Comparison of ENCODE assay signal across 16 cellular contexts in the genomic region with DNA sequence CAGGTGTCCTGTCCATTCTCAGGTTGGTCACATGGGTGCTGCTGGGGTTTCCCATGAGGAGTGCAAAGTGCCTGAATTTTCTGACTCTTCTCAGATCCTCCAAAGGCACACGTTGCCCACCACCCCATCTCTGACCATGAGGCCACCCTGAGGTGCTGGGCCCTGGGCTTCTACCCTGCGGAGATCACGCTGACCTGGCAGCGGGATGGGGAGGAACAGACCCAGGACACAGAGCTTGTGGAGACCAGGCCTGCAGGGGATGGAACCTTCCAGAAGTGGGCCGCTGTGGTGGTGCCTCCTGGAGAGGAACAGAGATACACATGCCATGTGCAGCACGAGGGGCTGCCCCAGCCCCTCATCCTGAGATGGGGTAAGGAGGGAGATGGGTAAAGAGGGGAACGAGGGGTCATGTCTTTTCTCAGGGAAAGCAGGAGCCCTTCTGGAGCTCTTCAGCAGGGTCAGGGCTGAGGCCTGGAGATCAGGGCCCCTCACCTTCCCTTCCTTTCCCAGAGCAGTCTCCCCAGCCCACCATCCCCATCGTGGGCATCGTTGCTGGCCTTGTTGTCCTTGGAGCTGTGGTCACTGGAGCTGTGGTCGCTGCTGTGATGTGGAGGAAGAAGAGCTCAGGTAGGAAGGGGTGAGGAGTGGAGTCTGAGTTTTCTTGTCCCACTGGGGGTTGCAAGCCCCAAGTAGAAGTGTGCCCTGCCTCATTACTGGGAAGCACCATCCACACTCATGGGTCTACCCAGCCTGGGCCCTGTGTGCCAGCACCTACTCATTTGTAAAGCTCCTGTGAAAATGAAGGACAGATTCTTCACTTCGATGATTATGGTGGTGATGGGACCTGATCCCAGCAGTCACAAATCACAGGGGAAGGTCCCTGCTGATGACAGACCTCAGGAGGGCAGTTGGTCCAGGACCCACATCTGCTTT. TPM values are rescaled to one million over a fixed set of nuclear protein-coding genes. Genes with fewer than 3 reads are reported as not detected.
DNase-seq lines count a peak whose midpoint lies in the region; ATAC-seq, FAIRE-seq and TF ChIP-seq lines count a peak whose summit lies in the region.
"Had no signal": no experiment of that assay in that cellular context is flagged by ENCODE, and none has a peak within 500 bp of the region (broad histone marks: within the 10 kb centered on the region; RNA-seq: fewer than 3 reads in every experiment).

No MANE protein-coding gene starts in this region.

- peaks cover 48% of the 10 kb centered on the region for H3K4me1 Mint-ChIP-seq in T-helper 1 cell treated with Interleukin-12 subunit alpha and Interleukin-12 subunit beta and Interleukin-4 antibody, amounts not matched to agents 30 μg/mL and 1 μg/mL, for 36 hours (ENCODE audit: low read depth)
- no peaks in the 10 kb centered on the region; the same call in 1 of the 3 replicates for H3K4me1 Mint-ChIP-seq in GM23338

- TF ChIP-seq EP300 in HepG2 (IDR thresholded peaks at IDR 0.05; ENCODE audit: low read depth in 2 of 2, low read length in 2 of 2): no peak
- no peak for TF ChIP-seq EP300 in HepG2 (CRISPR knock-in tag; IDR thresholded peaks at IDR 0.05; ENCODE audit: borderline replicate concordance)

- no peaks in the 10 kb centered on the region for H3F3A ChIP-seq in GM23338 (replicated peaks; ENCODE audit: low read depth)

- DNase-seq in T-helper 1 cell: no peak
- DNase-seq in GM23338 (ENCODE audit: low spot score): no peak
- DNase-seq in coronary artery (ENCODE audit: low spot score): no peak
- DNase-seq in gastrocnemius medialis: no peak
- no peak for DNase-seq in HepG2 (ENCODE audit: low spot score)
- DNase-seq in occipital lobe (lab: John Stamatoyannopoulos, UW): no peak
- no peak for DNase-seq in activated effector memory CD4-positive, alpha-beta T cell treated with Interleukin-2 at 50 U/mL for 16 hours
- DNase-seq: DMS 273 treated with DMSO at 0.1 percent for 48 hours, left ventricle myocardium superior, NCI-H1417, testis had no signal

- H3K4me2 ChIP-seq in GM23338 (no peak overlapping the region), HepG2 (ENCODE audit: low read depth, low read length) (no peak overlapping the region)

- no peak overlapping the region for H3K27ac Mint-ChIP-seq in T-helper 1 cell treated with Interleukin-12 subunit alpha and Interleukin-12 subunit beta and Interleukin-4 antibody, amounts not matched to agents 30 μg/mL and 1 μg/mL, for 36 hours
- H3K27ac Mint-ChIP-seq in GM23338: no peak overlapping the region

- H3K27me3 ChIP-seq in GM23338 (ENCODE audit: insufficient read depth) (peaks cover 61% of the 10 kb centered on the region), gastrocnemius medialis (peaks cover 0 to 16% (median 9%) of the 10 kb centered on the region in 3 donors), HepG2 (ENCODE audit: control insufficient read depth in 1 of 2, insufficient read depth in 2 of 2, low read length in 2 of 2) (peaks cover 1 to 7% of the 10 kb centered on the region in 2 experiments; a peak in 1 of 5 replicates)
- H3K27me3 ChIP-seq: testis had no signal

- H3K9me2 ChIP-seq in GM23338 (ENCODE audit: insufficient read depth): no peaks in the 10 kb centered on the region; the same call in 1 of the 2 replicates

- in situ Hi-C loops in gastrocnemius medialis (cut with MboI; ENCODE audit: low sequenced_read_pairs in 4 of 4) (loop anchor here in 1 of 4 donors (25.0 kb wide), 1 partner anchor 262 kb away; no protein-coding TSS in a partner anchor), HepG2 (cut with HindIII; ENCODE audit: extremely low pct_ligation_motif_present, low pct_unique_long_range_greater_than_20kb) (no loop called here)

- H3K36me3 ChIP-seq in GM23338 (ENCODE audit: insufficient read depth): no peaks in the 10 kb centered on the region
- H3K36me3 ChIP-seq in gastrocnemius medialis: no peaks in the 10 kb centered on the region
- no peaks in the 10 kb centered on the region for H3K36me3 ChIP-seq in HepG2 (replicated peaks in 1 of 2; ENCODE audit: control insufficient read depth in 1 of 2, insufficient read depth in 2 of 2, low read length in 2 of 2)

- H3K27me3 Mint-ChIP-seq in T-helper 1 cell treated with Interleukin-12 subunit alpha and Interleukin-12 subunit beta and Interleukin-4 antibody, amounts not matched to agents 30 μg/mL and 1 μg/mL, for 36 hours (ENCODE audit: low read depth): no peaks in the 10 kb centered on the region
- H3K27me3 Mint-ChIP-seq in GM23338 (ENCODE audit: insufficient read depth, low read depth, poor library complexity): peaks cover 47% of the 10 kb centered on the region

- H3K9me3 Mint-ChIP-seq in T-helper 1 cell treated with Interleukin-12 subunit alpha and Interleukin-12 subunit beta and Interleukin-4 antibody, amounts not matched to agents 30 μg/mL and 1 μg/mL, for 36 hours: no peaks in the 10 kb centered on the region
- no peaks in the 10 kb centered on the region for H3K9me3 Mint-ChIP-seq in GM23338

- H3K79me2 ChIP-seq in GM23338 (replicated peaks; ENCODE audit: insufficient read depth) (no peaks in the 10 kb centered on the region), HepG2 (ENCODE audit: insufficient read depth, low read length) (no peaks in the 10 kb centered on the region)

- CTCF ChIA-PET in HepG2 (lab: Yijun Ruan, JAX; ENCODE audit: low intra/inter-chr PET ratio, low total read pairs): no interaction called here

- H3K4me3 ChIP-seq in GM23338 (no peak overlapping the region), coronary artery (peak overlapping the region; percentile 99), gastrocnemius medialis (peak overlapping the region in 3 of 4 donors; percentile 71 to 79 (median 73)), HepG2 (replicated peaks in 1 of 3; ENCODE audit: insufficient read depth in 1 of 3, low read depth in 2 of 3, low read length in 3 of 3) (no peak overlapping the region)

- no peak for TF ChIP-seq POLR2A in gastrocnemius medialis (IDR thresholded peaks at IDR 0.05)
- TF ChIP-seq POLR2A in HepG2 (IDR thresholded peaks at IDR 0.05; ENCODE audit: insufficient read depth in 1 of 2, low read depth in 2 of 2, low read length in 2 of 2): no peak

- ATAC-seq in GM23338 (no peak), gastrocnemius medialis (no peak), HepG2 (no peak)
- ATAC-seq: HCT116, left ventricle myocardium superior had no signal

- TF ChIP-seq CTCF in GM23338 (conservative IDR thresholded peaks at IDR 0.05; ENCODE audit: low read depth in 2 of 2): no peak
- TF ChIP-seq CTCF in coronary artery (IDR thresholded peaks at IDR 0.05): no peak
- TF ChIP-seq CTCF in gastrocnemius medialis (IDR thresholded peaks at IDR 0.05 in 4 of 5, conservative IDR thresholded peaks at IDR 0.05 in 1 of 5): no peak
- no peak for TF ChIP-seq CTCF in HepG2 (CRISPR knock-in tag; IDR thresholded peaks at IDR 0.05)

- H4K20me1 ChIP-seq in GM23338 (replicated peaks; ENCODE audit: insufficient read depth) (no peaks in the 10 kb centered on the region; the same call in 1 of the 2 replicates), HepG2 (ENCODE audit: insufficient read depth, low read length) (no peaks in the 10 kb centered on the region)

- no peak for FAIRE-seq in HepG2 (lab: Jason Lieb, UNC)
- FAIRE-seq: endometrium had no signal

- H3K4me1 ChIP-seq in GM23338 (ENCODE audit: insufficient read depth) (peaks cover 5% of the 10 kb centered on the region; the same call in 1 of the 2 replicates), gastrocnemius medialis (no peaks in the 10 kb centered on the region), HepG2 (ENCODE audit: insufficient read depth, low read length) (no peaks in the 10 kb centered on the region)

- no peak for TF ChIP-seq RAD21 in HepG2 (CRISPR knock-in tag; IDR thresholded peaks at IDR 0.05)

- no TSS peak for BruUV-seq in HepG2 (replicated peaks; lab: Mats Ljungman, UMichigan)

- no peak overlapping the region for H2AFZ ChIP-seq in GM23338
- H2AFZ ChIP-seq in HepG2 (ENCODE audit: low read length): no peak overlapping the region

- H3K27ac ChIP-seq in GM23338 (ENCODE audit: low read depth): no peak overlapping the region
- H3K27ac ChIP-seq in coronary artery: no peak overlapping the region
- H3K27ac ChIP-seq in gastrocnemius medialis: peak overlapping the region in 1 of 4 donors; percentile 87
- no peak overlapping the region for H3K27ac ChIP-seq in HepG2 (ENCODE audit: extremely low read length, insufficient read depth, low read length)
- H3K27ac ChIP-seq: 22Rv1 had no signal

- WGBS in HepG2 (ENCODE audit: low lambda C conversion rate): 75% methylated on average over 11 of the region's 11 CpGs

- H3K9me3 ChIP-seq in gastrocnemius medialis: no peaks in the 10 kb centered on the region
- H3K9me3 ChIP-seq in HepG2 (ENCODE audit: low read length): no peaks in the 10 kb centered on the region
- H3K9me3 ChIP-seq: testis had no signal

- intact Hi-C loops in gastrocnemius medialis (cut with DNase I; ENCODE audit: low total_unique reads): no loop called here
- intact Hi-C loops in HepG2 (cut with micrococcal nuclease; ENCODE audit: unreplicated experiment): no loop called here

- POLR2A ChIA-PET in HepG2 (lab: Yijun Ruan, JAX): no interaction called here

- peaks cover 46% of the 10 kb centered on the region for H3K36me3 Mint-ChIP-seq in T-helper 1 cell treated with Interleukin-12 subunit alpha and Interleukin-12 subunit beta and Interleukin-4 antibody, amounts not matched to agents 30 μg/mL and 1 μg/mL, for 36 hours (ENCODE audit: low read depth)
- H3K36me3 Mint-ChIP-seq in GM23338 (ENCODE audit: low read depth): no peaks in the 10 kb centered on the region

- peak overlapping the region; percentile 90 for H3K4me3 Mint-ChIP-seq in T-helper 1 cell treated with Interleukin-12 subunit alpha and Interleukin-12 subunit beta and Interleukin-4 antibody, amounts not matched to agents 30 μg/mL and 1 μg/mL, for 36 hours
- H3K4me3 Mint-ChIP-seq in GM23338: peak overlapping the region; percentile 77; the same call in 1 of the 3 replicates

- H3K9ac ChIP-seq in HepG2 (ENCODE audit: insufficient read depth, low read depth, low read length): no peak overlapping the region

RNA-seq across cellular contexts. Expression of gene HLA-F, which starts 2.0 kb away (rescaled TPM):
- total RNA-seq in GM23338 (2014; rRNA removed; shearing (Covaris generic)): 4.4 and 4.8 TPM in 2 replicates
- polyA plus RNA-seq in GM23338 (2016; fragmentation: Nextera tagmentation; extraction: Ambion mirVana) (10.4 and 11.6 TPM in 2 replicates), HepG2 (2011; rRNA removed) (6.1 and 9.3 TPM in 2 replicates)
- total RNA-seq in gastrocnemius medialis (10 to 100 TPM in 3 of 4 donors, 1 to 10 TPM in 1; 9.6 to 22.1 (median 13.0) TPM), HepG2 (2016; rRNA removed; fragmentation: Illumina TruSeq; extraction: Trizol) (3.5 and 6.0 TPM in 2 replicates), occipital lobe (1.4 TPM)
- 0.71 and 1.1 TPM in 2 replicates for total RNA-seq in HepG2 (2016; cell fraction: cytosol; rRNA removed; fragmentation: Illumina TruSeq; extraction: Trizol; ENCODE audit: low read depth)
- total RNA-seq in HepG2 (2016; cell fraction: insoluble cytoplasmic fraction; rRNA removed; fragmentation: Illumina TruSeq; extraction: Trizol): 3.2 and 6.7 TPM in 2 replicates
- total RNA-seq in HepG2 (2016; cell fraction: membrane; rRNA removed; fragmentation: Illumina TruSeq; extraction: Trizol): 1.2 and 2.9 TPM in 2 replicates
- 6.6 and 6.7 TPM in 2 replicates for total RNA-seq in HepG2 (2016; cell fraction: nucleus; rRNA removed; fragmentation: Illumina TruSeq; extraction: Trizol)
- 4.3 and 5.2 TPM in 2 replicates for polyA plus RNA-seq in HepG2 (2011; cell fraction: cytosol; rRNA removed)
- 19.2 and 30.0 TPM in 2 replicates for polyA plus RNA-seq in HepG2 (2011; cell fraction: nucleus; rRNA removed)
- 5.4 and 8.4 TPM in 2 replicates for polyA plus RNA-seq in HepG2 (2012)
- 0.76 and 0.84 TPM in 2 replicates for polyA plus RNA-seq in HepG2 (2016; cell fraction: cytosol; fragmentation: Illumina TruSeq; extraction: Trizol; ENCODE audit: low read depth)
- 2.5 and 2.7 TPM in 2 replicates for polyA plus RNA-seq in HepG2 (2016; cell fraction: insoluble cytoplasmic fraction; fragmentation: Illumina TruSeq; extraction: Trizol; ENCODE audit: low read depth)
- polyA plus RNA-seq in HepG2 (2016; cell fraction: membrane; fragmentation: Illumina TruSeq; extraction: Trizol; ENCODE audit: low read depth): 0.65 and 1.1 TPM in 2 replicates
- polyA plus RNA-seq in HepG2 (2016; cell fraction: nucleus; fragmentation: Illumina TruSeq; extraction: Trizol; ENCODE audit: insufficient read depth, low read depth): 11.8 and 13.2 TPM in 2 replicates
- polyA minus RNA-seq in HepG2 (2011; rRNA and poly(A)+ RNA removed; ENCODE audit: low replicate concordance): 0.33 and 3.7 TPM in 2 replicates
- polyA minus RNA-seq in HepG2 (2011; cell fraction: cytosol; rRNA and poly(A)+ RNA removed): 1.1 and 2.0 TPM in 2 replicates
- 5.7 and 9.8 TPM in 2 replicates for polyA minus RNA-seq in HepG2 (2011; cell fraction: nucleus; rRNA and poly(A)+ RNA removed)

RNA-seq across cellular contexts. Expression of gene ZFP57, which starts 44.3 kb away (rescaled TPM):
- 0.59 and 2.8 TPM in 2 replicates for total RNA-seq in GM23338 (2014; rRNA removed; shearing (Covaris generic))
- polyA plus RNA-seq in GM23338 (2016; fragmentation: Nextera tagmentation; extraction: Ambion mirVana) (0.84 and 1.3 TPM in 2 replicates), HepG2 (2011; rRNA removed) (not detected in 2 replicates)
- total RNA-seq in gastrocnemius medialis (under 1 TPM in 1 of 4 donors, not detected in 3; 0.16 TPM), HepG2 (2016; rRNA removed; fragmentation: Illumina TruSeq; extraction: Trizol) (not detected in 2 replicates), occipital lobe (not detected)
- total RNA-seq in HepG2 (2016; cell fraction: cytosol; rRNA removed; fragmentation: Illumina TruSeq; extraction: Trizol; ENCODE audit: low read depth): not detected in 2 replicates
- total RNA-seq in HepG2 (2016; cell fraction: insoluble cytoplasmic fraction; rRNA removed; fragmentation: Illumina TruSeq; extraction: Trizol): not detected in 2 replicates
- not detected in 2 replicates for total RNA-seq in HepG2 (2016; cell fraction: membrane; rRNA removed; fragmentation: Illumina TruSeq; extraction: Trizol)
- not detected in 2 replicates for total RNA-seq in HepG2 (2016; cell fraction: nucleus; rRNA removed; fragmentation: Illumina TruSeq; extraction: Trizol)
- not detected in 2 replicates for polyA plus RNA-seq in HepG2 (2011; cell fraction: cytosol; rRNA removed)
- polyA plus RNA-seq in HepG2 (2011; cell fraction: nucleus; rRNA removed): not detected in 2 replicates
- not detected in 2 replicates for polyA plus RNA-seq in HepG2 (2012)
- not detected in 2 replicates for polyA plus RNA-seq in HepG2 (2016; cell fraction: cytosol; fragmentation: Illumina TruSeq; extraction: Trizol; ENCODE audit: low read depth)
- polyA plus RNA-seq in HepG2 (2016; cell fraction: insoluble cytoplasmic fraction; fragmentation: Illumina TruSeq; extraction: Trizol; ENCODE audit: low read depth): not detected in 2 replicates
- not detected in 2 replicates for polyA plus RNA-seq in HepG2 (2016; cell fraction: membrane; fragmentation: Illumina TruSeq; extraction: Trizol; ENCODE audit: low read depth)
- polyA plus RNA-seq in HepG2 (2016; cell fraction: nucleus; fragmentation: Illumina TruSeq; extraction: Trizol; ENCODE audit: insufficient read depth, low read depth): not detected in 2 replicates
- polyA minus RNA-seq in HepG2 (2011; rRNA and poly(A)+ RNA removed; ENCODE audit: low replicate concordance): not detected in 2 replicates
- not detected in 2 replicates for polyA minus RNA-seq in HepG2 (2011; cell fraction: cytosol; rRNA and poly(A)+ RNA removed)
- not detected in 2 replicates for polyA minus RNA-seq in HepG2 (2011; cell fraction: nucleus; rRNA and poly(A)+ RNA removed)
- total RNA-seq: left ventricle myocardium superior, pulmonary artery endothelial cell had no signal

Comparison
In these comparisons a context has a peak if more than half of its experiments do, and no peak if none do; other contexts are left out.
1. H3K4me3 ChIP-seq: peak in coronary artery (single experiment) and gastrocnemius medialis (3 of 4); none in GM23338 (single experiment) and HepG2 (0 of 3).